In genomic region chr21:42782723-42783247, GRCh38 we compare ENCODE assay signal across 15 cellular contexts.
DNase-seq lines count a peak whose midpoint lies in the region; ATAC-seq lines count a peak whose summit lies in the region.
"Had no signal": no experiment of that assay in that cellular context is flagged by ENCODE, and none has a peak within 500 bp of the region (broad histone marks: within the 10 kb centered on the region; RNA-seq: fewer than 3 reads in every experiment).

No MANE protein-coding gene starts in this region.

- peaks cover 49% of the 10 kb centered on the region for H3K4me1 Mint-ChIP-seq in activated naive CD4-positive, alpha-beta T cell treated with anti-CD3 and anti-CD28 coated beads, Interleukin-2, amount 10 ng/mL, durations not matched to agents 7 days and 5 days
- H3K4me1 Mint-ChIP-seq in T-helper 17 cell (peaks cover 35% of the 10 kb centered on the region), immature natural killer cell (peaks cover 37 to 41% of the 10 kb centered on the region in 2 donors)
- peaks cover 39 to 58% of the 10 kb centered on the region in 2 donors for H3K4me1 Mint-ChIP-seq in stimulated activated naive B cell treated with anti-CD40 and anti-IgM and Interleukin-4, amounts not matched to agents 10 μg/mL and 1 μg/mL and 100 μg/mL, for 72 hours

- peaks cover 66% of the 10 kb centered on the region for H3K27me3 Mint-ChIP-seq in activated naive CD4-positive, alpha-beta T cell treated with anti-CD3 and anti-CD28 coated beads, Interleukin-2, amount 10 ng/mL, durations not matched to agents 7 days and 5 days
- H3K27me3 Mint-ChIP-seq in T-helper 17 cell (no peaks in the 10 kb centered on the region), immature natural killer cell (ENCODE audit: low read depth in 3 of 3) (peaks cover 2 to 11% (median 5%) of the 10 kb centered on the region in 3 donors)
- peaks cover 29 to 41% of the 10 kb centered on the region in 2 donors for H3K27me3 Mint-ChIP-seq in stimulated activated naive B cell treated with anti-CD40 and anti-IgM and Interleukin-4, amounts not matched to agents 10 μg/mL and 1 μg/mL and 100 μg/mL, for 72 hours

- no peak for DNase-seq in activated naive CD4-positive, alpha-beta T cell treated with anti-CD3 and anti-CD28 coated beads, Interleukin-2, amount 10 ng/mL, durations not matched to agents 7 days and 5 days
- no peak for DNase-seq in activated naive CD4-positive, alpha-beta T cell treated with anti-CD3 and anti-CD28 coated beads, Interleukin-2, amount 50 U/mL, for 16 hours
- DNase-seq in T-helper 17 cell (no peak), immature natural killer cell (peak in 2 of 3 donors; percentile 16 to 22), NOMO-1 treated with dmso at 0.1 percent for 144 hours (lab: John Stamatoyannopoulos, UW; ENCODE audit: unreplicated experiment) (no peak), OCI-M2 (lab: John Stamatoyannopoulos, UW; ENCODE audit: unreplicated experiment) (no peak)
- DNase-seq in stimulated activated naive B cell treated with anti-CD40 and anti-IgM and Interleukin-4, amounts not matched to agents 10 μg/mL and 1 μg/mL and 100 μg/mL, for 72 hours, result no peak
- DNase-seq: aorta; esophagus squamous epithelium; hippocampal formation; NCI-H2029 treated with DMSO at 0.1 percent for 48 hours; NCI-H526; stimulated activated CD4-positive, alpha-beta T cell treated with anti-CD3 and anti-CD28 coated beads, Interleukin-1b, Interleukin-23, amount 100 ng/mL, for 48 hours; SW 1271 had no signal

- no peak overlapping the region for H3K4me3 Mint-ChIP-seq in activated naive CD4-positive, alpha-beta T cell treated with anti-CD3 and anti-CD28 coated beads, Interleukin-2, amount 10 ng/mL, durations not matched to agents 7 days and 5 days
- H3K4me3 Mint-ChIP-seq in T-helper 17 cell, result peak overlapping the region; percentile 58
- H3K4me3 Mint-ChIP-seq in immature natural killer cell, result peak overlapping the region in 4 of 5 donors; percentile 50 to 83 (median 60)
- H3K4me3 Mint-ChIP-seq in stimulated activated naive B cell treated with anti-CD40 and anti-IgM and Interleukin-4, amounts not matched to agents 10 μg/mL and 1 μg/mL and 100 μg/mL, for 72 hours, result peak overlapping the region; percentile 13 to 30

- peak overlapping the region; percentile 100 for H3K27ac Mint-ChIP-seq in activated naive CD4-positive, alpha-beta T cell treated with anti-CD3 and anti-CD28 coated beads, Interleukin-2, amount 10 ng/mL, durations not matched to agents 7 days and 5 days
- H3K27ac Mint-ChIP-seq in T-helper 17 cell (peak overlapping the region; percentile 99), immature natural killer cell (peak overlapping the region in 5 of 6 donors; percentile 48 to 98 (median 96))
- peak overlapping the region; percentile 5 for H3K27ac Mint-ChIP-seq in stimulated activated naive B cell treated with anti-CD40 and anti-IgM and Interleukin-4, amounts not matched to agents 10 μg/mL and 1 μg/mL and 100 μg/mL, for 72 hours

- H3K9me3 Mint-ChIP-seq in activated naive CD4-positive, alpha-beta T cell treated with anti-CD3 and anti-CD28 coated beads, Interleukin-2, amount 10 ng/mL, durations not matched to agents 7 days and 5 days, result peaks cover 6% of the 10 kb centered on the region
- no peaks in the 10 kb centered on the region for H3K9me3 Mint-ChIP-seq in immature natural killer cell
- H3K9me3 Mint-ChIP-seq in stimulated activated naive B cell treated with anti-CD40 and anti-IgM and Interleukin-4, amounts not matched to agents 10 μg/mL and 1 μg/mL and 100 μg/mL, for 72 hours, result peaks cover 0 to 1% of the 10 kb centered on the region in 2 donors

- ATAC-seq in T-helper 17 cell, result no peak
- no peak for ATAC-seq in stimulated activated naive B cell treated with anti-CD40 and anti-IgM and Interleukin-4, amounts not matched to agents 10 μg/mL and 1 μg/mL and 100 μg/mL, for 72 hours (replicated peaks)
- no peak for ATAC-seq in HG03280 (IDR thresholded peaks at IDR 0.05; ENCODE audit: unreplicated experiment)

- peaks cover 2% of the 10 kb centered on the region for H3K36me3 Mint-ChIP-seq in activated naive CD4-positive, alpha-beta T cell treated with anti-CD3 and anti-CD28 coated beads, Interleukin-2, amount 10 ng/mL, durations not matched to agents 7 days and 5 days
- no peaks in the 10 kb centered on the region for H3K36me3 Mint-ChIP-seq in T-helper 17 cell (ENCODE audit: low read depth)
- H3K36me3 Mint-ChIP-seq in immature natural killer cell, result no peaks in the 10 kb centered on the region
- no peaks in the 10 kb centered on the region for H3K36me3 Mint-ChIP-seq in stimulated activated naive B cell treated with anti-CD40 and anti-IgM and Interleukin-4, amounts not matched to agents 10 μg/mL and 1 μg/mL and 100 μg/mL, for 72 hours

- CTCF ChIA-PET in activated naive CD4-positive, alpha-beta T cell treated with anti-CD3 and anti-CD28 coated beads, Interleukin-2, amount 10 ng/mL, durations not matched to agents 7 days and 5 days (lab: Charles Lee), result no interaction called here

- H3K9me3 ChIP-seq in T-helper 17 cell (ENCODE audit: control insufficient read depth, low read length, poor library complexity, severe bottlenecking), result no peaks in the 10 kb centered on the region
- H3K9me3 ChIP-seq: esophagus squamous epithelium had no signal

Comparison
In these comparisons a context has a peak if more than half of its experiments do, and no peak if none do; other contexts are left out.
1. DNase-seq: peak in immature natural killer cell (2 of 3); none in activated naive CD4-positive, alpha-beta T cell treated with anti-CD3 and anti-CD28 coated beads, Interleukin-2, amount 10 ng/mL, durations not matched to agents 7 days and 5 days (single experiment), activated naive CD4-positive, alpha-beta T cell treated with anti-CD3 and anti-CD28 coated beads, Interleukin-2, amount 50 U/mL, for 16 hours (single experiment), T-helper 17 cell (0 of 3), stimulated activated naive B cell treated with anti-CD40 and anti-IgM and Interleukin-4, amounts not matched to agents 10 μg/mL and 1 μg/mL and 100 μg/mL, for 72 hours (single experiment), NOMO-1 treated with dmso at 0.1 percent for 144 hours (single experiment) and OCI-M2 (single experiment).
2. H3K27ac Mint-ChIP-seq: peak in every context shown above with its lines; median percentile 100 in activated naive CD4-positive, alpha-beta T cell treated with anti-CD3 and anti-CD28 coated beads, Interleukin-2, amount 10 ng/mL, durations not matched to agents 7 days and 5 days; 99 in T-helper 17 cell; 96 in immature natural killer cell; 5 in stimulated activated naive B cell treated with anti-CD40 and anti-IgM and Interleukin-4, amounts not matched to agents 10 μg/mL and 1 μg/mL and 100 μg/mL, for 72 hours.